Comparison of ENCODE assay signal across 8 cellular contexts in genomic region chr6:104789770-104790190, GRCh38.
DNase-seq lines count a peak whose midpoint lies in the region; ATAC-seq and TF ChIP-seq lines count a peak whose summit lies in the region.

No MANE protein-coding gene starts in this region.

- TF ChIP-seq CTCF in Calu3 (IDR thresholded peaks at IDR 0.05; ENCODE audit: unreplicated experiment) (peak; percentile 15), OCI-LY3 (IDR thresholded peaks at IDR 0.05; ENCODE audit: low read depth, low read length) (peak; percentile 45), chondrocyte (IDR thresholded peaks at IDR 0.05) (peak; percentile 77)

- H3K4me2 ChIP-seq in OCI-LY3 (ENCODE audit: low read length), result peak overlapping the region; percentile 72

- no peak overlapping the region for H3K27ac ChIP-seq in OCI-LY3 (ENCODE audit: low read length)

- peak overlapping the region; percentile 69 for H3K4me3 ChIP-seq in OCI-LY3 (ENCODE audit: low read length)

- no peaks in the 10 kb centered on the region for H3K79me2 ChIP-seq in OCI-LY3 (ENCODE audit: low read length)

- H3K27ac Mint-ChIP-seq in Calu3 (ENCODE audit: unreplicated experiment), result no peak overlapping the region
- H3K27ac Mint-ChIP-seq in chondrocyte (ENCODE audit: unreplicated experiment), result peak overlapping the region; percentile 95

- DNase-seq in Calu3, result no peak
- DNase-seq in chondrocyte (ENCODE audit: low spot score), result no peak
- peak; percentile 52 for DNase-seq in non-pigmented ciliary epithelial cell (ENCODE audit: low read depth)
- DNase-seq in islet precursor cell, result no peak
- no peak for DNase-seq in activated effector memory CD4-positive, alpha-beta T cell treated with anti-CD3 and anti-CD28 coated beads, Interleukin-2, amount 50 U/mL, for 16 hours

- ATAC-seq in GM18868 (IDR thresholded peaks at IDR 0.05; ENCODE audit: unreplicated experiment) (peak; percentile 90), HG03066 (IDR thresholded peaks at IDR 0.05; ENCODE audit: low read depth, unreplicated experiment) (peak; percentile 74)

- peak overlapping the region; percentile 51; the same call in 1 of the 2 replicates for H3K9ac ChIP-seq in OCI-LY3 (ENCODE audit: low read length)

- intact Hi-C loops in Calu3 (cut with micrococcal nuclease; ENCODE audit: unreplicated experiment), result loop anchor here (1.0 kb wide), 1 partner anchor 289 kb away; no protein-coding TSS in a partner anchor

- H3K9me3 ChIP-seq in OCI-LY3 (ENCODE audit: insufficient read depth, low read length), result no peaks in the 10 kb centered on the region

- no peak overlapping the region for H2AFZ ChIP-seq in OCI-LY3 (ENCODE audit: low read depth, low read length)

- no peaks in the 10 kb centered on the region for H4K20me1 ChIP-seq in OCI-LY3 (ENCODE audit: insufficient read depth, low read length)

- H3K4me1 Mint-ChIP-seq in Calu3 (ENCODE audit: low read depth, unreplicated experiment) (peaks cover 8% of the 10 kb centered on the region), chondrocyte (ENCODE audit: low read depth) (peaks cover 35% of the 10 kb centered on the region)

- CTCF ChIA-PET in Calu3 (lab: Charles Lee), result interaction anchor here (0.6 to 1.6 kb wide), 7 partner anchors 19 to 288 kb away, joined by 3 to 21 read pairs (median 3); no protein-coding TSS in a partner anchor

- no peak overlapping the region for H3K4me3 Mint-ChIP-seq in Calu3 (ENCODE audit: low read depth, unreplicated experiment)
- H3K4me3 Mint-ChIP-seq in chondrocyte (ENCODE audit: unreplicated experiment), result peak overlapping the region; percentile 46

- H3K36me3 ChIP-seq in OCI-LY3 (replicated peaks; ENCODE audit: low read depth, low read length), result no peaks in the 10 kb centered on the region

- no TSS peak for BruUV-seq in Calu3 (replicated peaks; lab: Mats Ljungman, UMichigan)

- H3K27me3 ChIP-seq in OCI-LY3 (ENCODE audit: low read depth, low read length), result no peaks in the 10 kb centered on the region

- no peaks in the 10 kb centered on the region for H3K9me3 Mint-ChIP-seq in Calu3 (ENCODE audit: low read depth, unreplicated experiment)
- no peaks in the 10 kb centered on the region for H3K9me3 Mint-ChIP-seq in chondrocyte (ENCODE audit: low read depth)

- H3K36me3 Mint-ChIP-seq in Calu3 (ENCODE audit: insufficient read depth, unreplicated experiment) (no peaks in the 10 kb centered on the region), chondrocyte (ENCODE audit: low read depth) (peaks cover 3% of the 10 kb centered on the region)

- H3K4me1 ChIP-seq in OCI-LY3 (ENCODE audit: low read length), result no peaks in the 10 kb centered on the region

- H3K27me3 Mint-ChIP-seq in Calu3 (ENCODE audit: unreplicated experiment) (no peaks in the 10 kb centered on the region), chondrocyte (ENCODE audit: low read depth) (no peaks in the 10 kb centered on the region)

Comparison
In these comparisons a context has a peak if more than half of its experiments do, and no peak if none do; other contexts are left out.
1. CTCF ChIP-seq: peak in every context shown above with its lines; median percentile 77 in chondrocyte; 45 in OCI-LY3; 15 in Calu3.